ENCODE assay signal across 32 cellular contexts in genomic region chr3:4079354-4080180, GRCh38.
DNase-seq lines count a peak whose midpoint lies in the region; ATAC-seq and TF ChIP-seq lines count a peak whose summit lies in the region.
"Had no signal": no experiment of that assay in that cellular context is flagged by ENCODE, and none has a peak within 500 bp of the region (broad histone marks: within the 10 kb centered on the region; RNA-seq: fewer than 3 reads in every experiment).

No MANE protein-coding gene starts in this region.

- H3K4me1 Mint-ChIP-seq in nephron progenitor cell, result peaks cover 6% of the 10 kb centered on the region
- H3K4me1 Mint-ChIP-seq: activated CD4-positive, alpha-beta T cell treated with anti-CD3 and anti-CD28 coated beads for 36 hours; activated naive CD4-positive, alpha-beta T cell treated with anti-CD3 and anti-CD28 coated beads, Interleukin-2, amount 10 ng/mL, durations not matched to agents 7 days and 5 days; activated T-helper 17 cell treated with anti-CD3 and anti-CD28 coated beads, Interleukin-2, amount 50 U/mL, for 72 hours; CD4-positive, alpha-beta memory T cell had no signal

- H3K4me3 ChIP-seq in Peyer's patch (peak overlapping the region in 2 of 4 donors; percentile 0 to 19), HAP-1 (no peak overlapping the region)
- H3K4me3 ChIP-seq: body of pancreas, esophagus muscularis mucosa had no signal

- DNase-seq in Peyer's patch, result peak in 2 of 3 donors; percentile 55 to 63
- no peak for DNase-seq in nephron progenitor cell
- DNase-seq in HAP-1 (ENCODE audit: low spot score in 2 of 2), result no peak
- no peak for DNase-seq in AML-193 (lab: John Stamatoyannopoulos, UW)
- DNase-seq in NCI-H1694 treated with DMSO at 0.1 percent for 48 hours (lab: John Stamatoyannopoulos, UW), result no peak
- DNase-seq: activated CD8-positive, alpha-beta T cell treated with anti-CD3 and anti-CD28 coated beads, Interleukin-2, amount 10 ng/mL, durations not matched to agents 7 days and 5 days; activated naive CD4-positive, alpha-beta T cell treated with anti-CD3 and anti-CD28 coated beads, Interleukin-2, amount 10 ng/mL, durations not matched to agents 7 days and 5 days; body of pancreas; CD4-positive, alpha-beta memory T cell; cerebellar nuclear complex; dermis blood vessel endothelial cell; foreskin fibroblast; head of caudate nucleus; islet precursor cell; midbrain; naive thymus-derived CD8-positive, alpha-beta T cell; NCI-H146; NCI-H2107; NCI-H345; NCI-H69; occipital lobe; SHP77 treated with DMSO at 0.1 percent for 48 hours; stimulated activated naive B cell treated with anti-CD40 and anti-IgM and Interleukin-4, amounts not matched to agents 10 μg/mL and 1 μg/mL and 100 μg/mL, for 72 hours had no signal

- peaks cover 30% of the 10 kb centered on the region for H3K9me3 Mint-ChIP-seq in nephron progenitor cell
- H3K9me3 Mint-ChIP-seq: activated naive CD4-positive, alpha-beta T cell treated with anti-CD3 and anti-CD28 coated beads, Interleukin-2, amount 10 ng/mL, durations not matched to agents 7 days and 5 days; type B pancreatic cell had no signal

- in situ Hi-C loops in HAP-1 (cut with MboI; ENCODE audit: low sequenced_read_pairs), result no loop called here

- H3K27me3 Mint-ChIP-seq in nephron progenitor cell (ENCODE audit: low read depth, poor library complexity), result no peaks in the 10 kb centered on the region
- H3K27me3 Mint-ChIP-seq: activated CD4-positive, alpha-beta T cell treated with anti-CD3 and anti-CD28 coated beads for 36 hours; activated naive CD4-positive, alpha-beta T cell treated with anti-CD3 and anti-CD28 coated beads, Interleukin-2, amount 10 ng/mL, durations not matched to agents 7 days and 5 days; activated T-helper 17 cell treated with anti-CD3 and anti-CD28 coated beads, Interleukin-2, amount 50 U/mL, for 72 hours; B cell; CD4-positive, alpha-beta memory T cell; IgD-negative memory B cell; stimulated activated naive B cell treated with anti-CD40 and anti-IgM and Interleukin-4, amounts not matched to agents 10 μg/mL and 1 μg/mL and 100 μg/mL, for 72 hours; type B pancreatic cell had no signal

- H3K27me3 ChIP-seq in Peyer's patch (no peaks in the 10 kb centered on the region), HAP-1 (ENCODE audit: low read depth) (no peaks in the 10 kb centered on the region)
- H3K27me3 ChIP-seq: body of pancreas, esophagus muscularis mucosa had no signal

- H3K27ac ChIP-seq in Peyer's patch, result peak overlapping the region in 3 of 4 donors; percentile 8 to 81 (median 78)
- H3K27ac ChIP-seq: body of pancreas, esophagus muscularis mucosa had no signal

- H3K9me3 ChIP-seq in Peyer's patch (no peaks in the 10 kb centered on the region), HAP-1 (no peaks in the 10 kb centered on the region)
- H3K9me3 ChIP-seq: body of pancreas had no signal

- H3K27ac Mint-ChIP-seq in nephron progenitor cell, result peak overlapping the region; percentile 65
- H3K27ac Mint-ChIP-seq: activated CD4-positive, alpha-beta T cell treated with anti-CD3 and anti-CD28 coated beads for 36 hours; activated CD8-positive, alpha-beta T cell treated with anti-CD3 and anti-CD28 coated beads, Interleukin-2, amount 10 ng/mL, durations not matched to agents 7 days and 5 days; activated naive CD4-positive, alpha-beta T cell treated with anti-CD3 and anti-CD28 coated beads, Interleukin-2, amount 10 ng/mL, durations not matched to agents 7 days and 5 days; activated T-helper 17 cell treated with anti-CD3 and anti-CD28 coated beads, Interleukin-2, amount 50 U/mL, for 72 hours; B cell; CD4-positive, alpha-beta memory T cell; naive thymus-derived CD8-positive, alpha-beta T cell; stimulated activated naive B cell treated with anti-CD40 and anti-IgM and Interleukin-4, amounts not matched to agents 10 μg/mL and 1 μg/mL and 100 μg/mL, for 72 hours; type B pancreatic cell had no signal

- ATAC-seq in GM19351 (IDR thresholded peaks at IDR 0.05; ENCODE audit: unreplicated experiment), result peak; percentile 9
- peak; percentile 21 for ATAC-seq in HG02870 (IDR thresholded peaks at IDR 0.05; ENCODE audit: unreplicated experiment)
- ATAC-seq in GM19455 (IDR thresholded peaks at IDR 0.05; ENCODE audit: unreplicated experiment), result no peak
- ATAC-seq: activated CD8-positive, alpha-beta T cell treated with anti-CD3 and anti-CD28 coated beads, Interleukin-2, amount 10 ng/mL, durations not matched to agents 7 days and 5 days; body of pancreas; naive thymus-derived CD8-positive, alpha-beta T cell had no signal

- no peak for TF ChIP-seq CTCF in Peyer's patch (IDR thresholded peaks at IDR 0.05)
- no peak for TF ChIP-seq CTCF in nephron progenitor cell (IDR thresholded peaks at IDR 0.05)

- H3K36me3 Mint-ChIP-seq in nephron progenitor cell (ENCODE audit: low read depth), result no peaks in the 10 kb centered on the region
- H3K36me3 Mint-ChIP-seq: activated naive CD4-positive, alpha-beta T cell treated with anti-CD3 and anti-CD28 coated beads, Interleukin-2, amount 10 ng/mL, durations not matched to agents 7 days and 5 days; type B pancreatic cell had no signal

- no peaks in the 10 kb centered on the region for H3K36me3 ChIP-seq in Peyer's patch
- H3K36me3 ChIP-seq in HAP-1 (replicated peaks), result no peaks in the 10 kb centered on the region
- H3K36me3 ChIP-seq: esophagus muscularis mucosa had no signal

- no peak for TF ChIP-seq POLR2A in Peyer's patch (IDR thresholded peaks at IDR 0.05)

- peaks cover 0 to 5% (median 0%) of the 10 kb centered on the region in 4 donors for H3K4me1 ChIP-seq in Peyer's patch
- H3K4me1 ChIP-seq in HAP-1, result no peaks in the 10 kb centered on the region
- H3K4me1 ChIP-seq: body of pancreas, esophagus muscularis mucosa had no signal

- no peak overlapping the region for H3K4me3 Mint-ChIP-seq in nephron progenitor cell
- H3K4me3 Mint-ChIP-seq: activated CD4-positive, alpha-beta T cell treated with anti-CD3 and anti-CD28 coated beads for 36 hours; activated CD8-positive, alpha-beta T cell treated with anti-CD3 and anti-CD28 coated beads, Interleukin-2, amount 10 ng/mL, durations not matched to agents 7 days and 5 days; activated naive CD4-positive, alpha-beta T cell treated with anti-CD3 and anti-CD28 coated beads, Interleukin-2, amount 10 ng/mL, durations not matched to agents 7 days and 5 days; activated T-helper 17 cell treated with anti-CD3 and anti-CD28 coated beads, Interleukin-2, amount 50 U/mL, for 72 hours; CD4-positive, alpha-beta memory T cell; naive thymus-derived CD8-positive, alpha-beta T cell; stimulated activated naive B cell treated with anti-CD40 and anti-IgM and Interleukin-4, amounts not matched to agents 10 μg/mL and 1 μg/mL and 100 μg/mL, for 72 hours; type B pancreatic cell had no signal

Comparison
In these comparisons a context has a peak if more than half of its experiments do, and no peak if none do; other contexts are left out.
1. DNase-seq: peak in Peyer's patch (2 of 3); none in nephron progenitor cell (single experiment), HAP-1 (0 of 2), AML-193 (0 of 2) and NCI-H1694 treated with DMSO at 0.1 percent for 48 hours (single experiment).